ENCODE assay signal across 8 cellular contexts in the genomic region with DNA sequence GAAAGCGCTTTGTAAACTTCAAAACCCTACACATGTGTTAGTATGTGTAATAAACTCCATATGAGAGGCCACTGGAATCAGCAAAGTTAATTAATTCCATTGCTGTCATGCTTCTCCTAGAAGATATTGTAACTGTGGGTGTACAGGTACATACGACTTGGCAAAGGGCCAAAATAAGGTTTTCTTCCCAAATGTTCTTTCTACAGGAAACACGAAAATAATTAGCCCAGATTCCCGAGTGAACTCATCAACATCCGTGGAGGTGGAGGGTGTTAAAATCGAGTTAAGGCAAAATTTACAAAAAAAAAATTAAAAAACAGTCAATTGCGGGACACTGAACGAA. TPM values are rescaled to one million over a fixed set of nuclear protein-coding genes. Genes with fewer than 3 reads are reported as not detected.
A peak's percentile ranks its signal among the peaks of the same experiment; 100 is the strongest.
DNase-seq lines count a peak whose midpoint lies in the region; ATAC-seq and TF ChIP-seq lines count a peak whose summit lies in the region.

No MANE protein-coding gene starts in this region.

- 3 to 8% (median 5%) methylated on average over 8 of the region's 8 CpGs for WGBS in stomach, 5 donors

- peaks cover 9% of the 10 kb centered on the region; the same call in 1 of the 2 replicates for H3F3A ChIP-seq in Loucy (ENCODE audit: low read depth)

- no peak for DNase-seq in activated CD4-positive, alpha-beta T cell treated with anti-CD3 and anti-CD28 coated beads, Interleukin-2, amount 10 ng/mL, durations not matched to agents 7 days and 5 days
- DNase-seq in activated CD4-positive, alpha-beta T cell treated with anti-CD3 and anti-CD28 coated beads, Interleukin-2, amount 50 U/mL, for 1 hour = no peak
- DNase-seq in adipocyte (ENCODE audit: low read depth) (no peak), inferior parietal cortex (ENCODE audit: extremely low spot score) (peak; percentile 52), stomach (no peak), NCI-H446 treated with DMSO at 0.1 percent for 48 hours (lab: John Stamatoyannopoulos, UW) (no peak)

- H3K79me2 ChIP-seq in Loucy (ENCODE audit: insufficient read depth, low read length) = peaks cover 59% of the 10 kb centered on the region

- peak overlapping the region; percentile 87 for H3K9ac ChIP-seq in Loucy (ENCODE audit: low read depth, low read length, poor library complexity, severe bottlenecking)
- peak overlapping the region; percentile 91 for H3K9ac ChIP-seq in adipocyte (ENCODE audit: low read length)

- peak overlapping the region; percentile 94 for H3K4me2 ChIP-seq in Loucy (ENCODE audit: low read depth, low read length, poor library complexity, severe bottlenecking)

- H2AFZ ChIP-seq in Loucy (ENCODE audit: low read length) = peak overlapping the region; percentile 100

- H4K20me1 ChIP-seq in Loucy (ENCODE audit: insufficient read depth, low read length, poor library complexity, severe bottlenecking) = peaks cover 48% of the 10 kb centered on the region

- POLR2A ChIA-PET in activated CD4-positive, alpha-beta T cell treated with anti-CD3 and anti-CD28 coated beads, Interleukin-2, amount 10 ng/mL, durations not matched to agents 7 days and 5 days (lab: Charles Lee) = no interaction called here

- H3K9me2 ChIP-seq in Loucy (replicated peaks; ENCODE audit: low read depth, low read length) = no peaks in the 10 kb centered on the region

- peaks cover 9% of the 10 kb centered on the region for H3K27me3 Mint-ChIP-seq in activated CD4-positive, alpha-beta T cell treated with anti-CD3 and anti-CD28 coated beads, Interleukin-2, amount 10 ng/mL, durations not matched to agents 7 days and 5 days

- peaks cover 37% of the 10 kb centered on the region for H3K4me1 Mint-ChIP-seq in activated CD4-positive, alpha-beta T cell treated with anti-CD3 and anti-CD28 coated beads, Interleukin-2, amount 10 ng/mL, durations not matched to agents 7 days and 5 days

- TF ChIP-seq EP300 in stomach (IDR thresholded peaks at IDR 0.05) = no peak

- intact Hi-C loops in stomach (cut with DNase I; ENCODE audit: low total_unique reads) = no loop called here

- H3K4me3 ChIP-seq in Loucy (ENCODE audit: low read length, poor library complexity, severe bottlenecking) = peak overlapping the region; percentile 83
- peak overlapping the region; percentile 91 for H3K4me3 ChIP-seq in adipocyte (ENCODE audit: low read length)
- peak overlapping the region; percentile 76 to 96 (median 82) for H3K4me3 ChIP-seq in stomach

- H3K27ac Mint-ChIP-seq in activated CD4-positive, alpha-beta T cell treated with anti-CD3 and anti-CD28 coated beads, Interleukin-2, amount 10 ng/mL, durations not matched to agents 7 days and 5 days = peak overlapping the region; percentile 88

- peaks cover 40% of the 10 kb centered on the region for H3K4me1 ChIP-seq in Loucy (ENCODE audit: insufficient read depth, low read length, poor library complexity, severe bottlenecking)
- H3K4me1 ChIP-seq in adipocyte (ENCODE audit: control insufficient read depth, insufficient read depth, low read length) = peaks cover 4% of the 10 kb centered on the region
- peaks cover 0 to 32% (median 15%) of the 10 kb centered on the region in 4 donors for H3K4me1 ChIP-seq in stomach

- H3K9me3 Mint-ChIP-seq in activated CD4-positive, alpha-beta T cell treated with anti-CD3 and anti-CD28 coated beads, Interleukin-2, amount 10 ng/mL, durations not matched to agents 7 days and 5 days = peaks cover 2% of the 10 kb centered on the region

- ATAC-seq in GM18861 (IDR thresholded peaks at IDR 0.05; ENCODE audit: unreplicated experiment) = no peak

- peak overlapping the region; percentile 77 to 93 (median 86) for H3K27ac ChIP-seq in stomach

- H3K9me3 ChIP-seq in Loucy (ENCODE audit: insufficient read depth, low read depth, low read length) (no peaks in the 10 kb centered on the region), adipocyte (ENCODE audit: control insufficient read depth, low read length) (no peaks in the 10 kb centered on the region), stomach (no peaks in the 10 kb centered on the region)

- CTCF ChIA-PET in activated CD4-positive, alpha-beta T cell treated with anti-CD3 and anti-CD28 coated beads, Interleukin-2, amount 10 ng/mL, durations not matched to agents 7 days and 5 days (lab: Charles Lee) = interaction anchor here (0.6 kb wide), 1 partner anchor 759 kb away, joined by 3 read pairs; no protein-coding TSS in a partner anchor

- no peak for TF ChIP-seq CTCF in Loucy (conservative IDR thresholded peaks at IDR 0.05; ENCODE audit: low read length)
- no peak for TF ChIP-seq CTCF in stomach (IDR thresholded peaks at IDR 0.05)

- peaks cover 6% of the 10 kb centered on the region for H3K36me3 Mint-ChIP-seq in activated CD4-positive, alpha-beta T cell treated with anti-CD3 and anti-CD28 coated beads, Interleukin-2, amount 10 ng/mL, durations not matched to agents 7 days and 5 days (ENCODE audit: low read depth)

- H3K4me3 Mint-ChIP-seq in activated CD4-positive, alpha-beta T cell treated with anti-CD3 and anti-CD28 coated beads, Interleukin-2, amount 10 ng/mL, durations not matched to agents 7 days and 5 days = peak overlapping the region; percentile 90

- no peak for TF ChIP-seq POLR2A in stomach (IDR thresholded peaks at IDR 0.05)

- H3K36me3 ChIP-seq in Loucy (ENCODE audit: insufficient read depth, low read length) = no peaks in the 10 kb centered on the region
- H3K36me3 ChIP-seq in adipocyte (ENCODE audit: control insufficient read depth, insufficient read depth, low read length, severe bottlenecking) = no peaks in the 10 kb centered on the region
- no peaks in the 10 kb centered on the region for H3K36me3 ChIP-seq in stomach

- H3K27me3 ChIP-seq in Loucy (ENCODE audit: insufficient read depth, low read length, poor library complexity, severe bottlenecking) = no peaks in the 10 kb centered on the region
- no peaks in the 10 kb centered on the region for H3K27me3 ChIP-seq in adipocyte (replicated peaks; ENCODE audit: control insufficient read depth, insufficient read depth, low read length)
- H3K27me3 ChIP-seq in stomach = peaks cover 0 to 7% (median 0%) of the 10 kb centered on the region in 3 donors

RNA-seq across cellular contexts. Expression of gene FANCL, which starts 0.6 kb away (rescaled TPM):
- 10 to 100 TPM; 12.9 to 13.2 TPM for total RNA-seq in activated CD4-positive, alpha-beta T cell treated with anti-CD3 and anti-CD28 coated beads, Interleukin-2, amount 10 ng/mL, durations not matched to agents 7 days and 5 days
- total RNA-seq in stomach = 100 to 1,000 TPM in 1 of 5 donors, 10 to 100 TPM in 3, 1 to 10 TPM in 1; 4.9 to 275 (median 63.0) TPM
- polyA plus RNA-seq in stomach = 10 to 100 TPM in 2 of 3 donors, 1 to 10 TPM in 1; 6.3 to 20.5 (median 11.4) TPM
